ENCODE assay signal across 8 cellular contexts in genomic region chr21:31557421-31557955, GRCh38.
DNase-seq lines count a peak whose midpoint lies in the region; ATAC-seq, FAIRE-seq and TF ChIP-seq lines count a peak whose summit lies in the region.

No MANE protein-coding gene starts in this region.

- H3K4me1 ChIP-seq in CD8-positive, alpha-beta memory T cell (ENCODE audit: insufficient read depth, low read length) = peaks cover 8% of the 10 kb centered on the region

- peaks cover 17 to 45% (median 33%) of the 10 kb centered on the region in 3 donors for H3K4me1 Mint-ChIP-seq in CD8-positive, alpha-beta memory T cell
- peaks cover 13 to 38% (median 35%) of the 10 kb centered on the region in 4 donors for H3K4me1 Mint-ChIP-seq in naive thymus-derived CD8-positive, alpha-beta T cell

- DNase-seq in CD8-positive, alpha-beta memory T cell = peak in 1 of 5 donors; percentile 21
- DNase-seq in NCI-H345 (lab: John Stamatoyannopoulos, UW) = peak; percentile 65
- DNase-seq in astrocyte of the spinal cord (ENCODE audit: low read depth, low spot score) = no peak
- peak in 4 of 10 donors; percentile 13 to 34 (median 20) for DNase-seq in naive thymus-derived CD8-positive, alpha-beta T cell
- no peak for DNase-seq in dedifferentiated amniotic fluid mesenchymal stem cell (ENCODE audit: extremely low spot score)
- no peak for DNase-seq in HTR-8/SVneo (ENCODE audit: insufficient read length, low spot score)

- no peaks in the 10 kb centered on the region for H3K36me3 ChIP-seq in CD8-positive, alpha-beta memory T cell (ENCODE audit: insufficient read depth, low read length)

- H3K27ac Mint-ChIP-seq in CD8-positive, alpha-beta memory T cell = no peak overlapping the region
- H3K27ac Mint-ChIP-seq in naive thymus-derived CD8-positive, alpha-beta T cell = no peak overlapping the region

- H3K4me3 ChIP-seq in CD8-positive, alpha-beta memory T cell (ENCODE audit: low read length) = peak overlapping the region; percentile 32
- peak overlapping the region; percentile 61 for H3K4me3 ChIP-seq in astrocyte of the spinal cord (ENCODE audit: low read depth, low read length)

- no peaks in the 10 kb centered on the region for H3K9me3 Mint-ChIP-seq in CD8-positive, alpha-beta memory T cell
- no peaks in the 10 kb centered on the region for H3K9me3 Mint-ChIP-seq in naive thymus-derived CD8-positive, alpha-beta T cell

- no peak for FAIRE-seq in HTR-8/SVneo (lab: Jason Lieb, UNC)

- H3K27me3 ChIP-seq in CD8-positive, alpha-beta memory T cell (ENCODE audit: insufficient read depth, low read length, poor library complexity, severe bottlenecking) = peaks cover 9% of the 10 kb centered on the region

- peaks cover 22 to 58% of the 10 kb centered on the region in 2 donors for H3K27me3 Mint-ChIP-seq in CD8-positive, alpha-beta memory T cell
- peaks cover 3 to 16% (median 8%) of the 10 kb centered on the region in 5 donors for H3K27me3 Mint-ChIP-seq in naive thymus-derived CD8-positive, alpha-beta T cell

- CTCF ChIA-PET in CD8-positive, alpha-beta memory T cell (lab: Charles Lee) = interaction anchor here (1.0 kb wide), 1 partner anchor 10 kb away, joined by 3 read pairs; no protein-coding TSS in a partner anchor

- in situ Hi-C loops in astrocyte of the spinal cord (cut with HindIII; ENCODE audit: low sequenced_read_pairs) = no loop called here

- no peaks in the 10 kb centered on the region for H3K9me3 ChIP-seq in CD8-positive, alpha-beta memory T cell (ENCODE audit: low read length)

- no peak for ATAC-seq in naive thymus-derived CD8-positive, alpha-beta T cell
- ATAC-seq in GM21737 (IDR thresholded peaks at IDR 0.05; ENCODE audit: unreplicated experiment) (no peak), HG03095 (IDR thresholded peaks at IDR 0.05; ENCODE audit: unreplicated experiment) (no peak)

- POLR2A ChIA-PET in CD8-positive, alpha-beta memory T cell (lab: Charles Lee) = no interaction called here
- POLR2A ChIA-PET in naive thymus-derived CD8-positive, alpha-beta T cell (lab: Charles Lee) = interaction anchor here (2.1 to 2.7 kb wide), 4 partner anchors 13 to 425 kb away, joined by 6 to 8 read pairs (median 7); no protein-coding TSS in a partner anchor

- H3K36me3 Mint-ChIP-seq in CD8-positive, alpha-beta memory T cell = peaks cover 0 to 5% (median 0%) of the 10 kb centered on the region in 3 donors
- H3K36me3 Mint-ChIP-seq in naive thymus-derived CD8-positive, alpha-beta T cell = no peaks in the 10 kb centered on the region

- H3K4me3 Mint-ChIP-seq in CD8-positive, alpha-beta memory T cell = peak overlapping the region; percentile 68 to 86 (median 76)
- peak overlapping the region; percentile 70 to 87 (median 78) for H3K4me3 Mint-ChIP-seq in naive thymus-derived CD8-positive, alpha-beta T cell

- TF ChIP-seq CTCF in astrocyte of the spinal cord (IDR thresholded peaks at IDR 0.05; ENCODE audit: low read depth, low read length) = no peak

- no peak overlapping the region for H3K27ac ChIP-seq in CD8-positive, alpha-beta memory T cell (ENCODE audit: low read depth, low read length)
